16 cellular contexts compared by ENCODE assay signal in genomic region chr21:33261635-33262034, GRCh38. TPM values are rescaled to one million over a fixed set of nuclear protein-coding genes. Genes with fewer than 3 reads are reported as not detected.
DNase-seq lines count a peak whose midpoint lies in the region; ATAC-seq and TF ChIP-seq lines count a peak whose summit lies in the region.
"Had no signal": no experiment of that assay in that cellular context is flagged by ENCODE, and none has a peak within 500 bp of the region (broad histone marks: within the 10 kb centered on the region; RNA-seq: fewer than 3 reads in every experiment).

No MANE protein-coding gene starts in this region.

- peak in 2 of 3 donors; percentile 12 to 37 for ATAC-seq in natural killer cell
- no peak for ATAC-seq in natural killer cell treated with Interleukin-12 subunit alpha and Interleukin-12 subunit beta and Interleukin-15 and Interleukin-18, amount 100 ng/mL, for 72 hours
- no peak for ATAC-seq in upper lobe of right lung
- ATAC-seq in GM21576 (IDR thresholded peaks at IDR 0.05; ENCODE audit: unreplicated experiment): no peak

- H3K4me3 Mint-ChIP-seq in natural killer cell: peak overlapping the region; percentile 62
- H3K4me3 Mint-ChIP-seq in natural killer cell treated with Interleukin-12 subunit alpha and Interleukin-12 subunit beta and Interleukin-15 and Interleukin-18, amount 100 ng/mL, for 72 hours: no peak overlapping the region
- H3K4me3 Mint-ChIP-seq: activated naive CD4-positive, alpha-beta T cell treated with anti-CD3 and anti-CD28 coated beads, Interleukin-2, amount 50 U/mL, for 24 hours; H9; mesothelial cell of epicardium had no signal

- H3K27me3 ChIP-seq in upper lobe of right lung: no peaks in the 10 kb centered on the region
- H3K27me3 ChIP-seq: esophagus muscularis mucosa had no signal

- DNase-seq in natural killer cell (peak; percentile 23), SIG-M5 (lab: John Stamatoyannopoulos, UW) (peak; percentile 99), fibroblast of peridontal ligament (ENCODE audit: extremely low read depth) (peak; percentile 73), upper lobe of right lung (peak; percentile 73), GM10266 (ENCODE audit: extremely low spot score) (no peak)
- no peak for DNase-seq in natural killer cell treated with Interleukin-12 subunit alpha and Interleukin-12 subunit beta and Interleukin-15 and Interleukin-18, amount 100 ng/mL, for 72 hours (ENCODE audit: low spot score)
- DNase-seq in activated naive CD4-positive, alpha-beta T cell (lab: John Stamatoyannopoulos, UW): no peak
- DNase-seq: Calu3; H9; NCI-H446 treated with DMSO at 0.1 percent for 48 hours; stimulated activated CD4-positive, alpha-beta T cell treated with anti-CD3 and anti-CD28 coated beads, Interleukin-15, amount 100 ng/mL, for 24 hours had no signal

- peaks cover 28% of the 10 kb centered on the region for H3K36me3 ChIP-seq in upper lobe of right lung

- peaks cover 12% of the 10 kb centered on the region for H3K4me1 ChIP-seq in upper lobe of right lung

- intact Hi-C loops in natural killer cell (cut with micrococcal nuclease) (loop anchor here (2.0 to 10.0 kb wide), 2 partner anchors 23 to 53 kb away; no protein-coding TSS in a partner anchor), upper lobe of right lung (cut with DNase I) (no loop called here)

- no peak overlapping the region for H3K4me3 ChIP-seq in upper lobe of right lung
- H3K4me3 ChIP-seq: esophagus muscularis mucosa had no signal

- H3K27ac Mint-ChIP-seq in natural killer cell: peak overlapping the region; percentile 64 to 78
- no peak overlapping the region for H3K27ac Mint-ChIP-seq in natural killer cell treated with Interleukin-12 subunit alpha and Interleukin-12 subunit beta and Interleukin-15 and Interleukin-18, amount 100 ng/mL, for 72 hours
- H3K27ac Mint-ChIP-seq: activated naive CD4-positive, alpha-beta T cell treated with anti-CD3 and anti-CD28 coated beads, Interleukin-2, amount 50 U/mL, for 24 hours; mesothelial cell of epicardium had no signal

- TF ChIP-seq CTCF in natural killer cell (IDR thresholded peaks at IDR 0.05) (no peak), upper lobe of right lung (IDR thresholded peaks at IDR 0.05) (no peak), GM10266 (IDR thresholded peaks at IDR 0.05; ENCODE audit: control insufficient read depth, insufficient read depth, low read depth, missing control alignments) (no peak)

- H3K27me3 Mint-ChIP-seq in natural killer cell (ENCODE audit: low read depth in 2 of 2): no peaks in the 10 kb centered on the region
- H3K27me3 Mint-ChIP-seq in natural killer cell treated with Interleukin-12 subunit alpha and Interleukin-12 subunit beta and Interleukin-15 and Interleukin-18, amount 100 ng/mL, for 72 hours: no peaks in the 10 kb centered on the region
- H3K27me3 Mint-ChIP-seq: activated naive CD4-positive, alpha-beta T cell treated with anti-CD3 and anti-CD28 coated beads, Interleukin-2, amount 50 U/mL, for 24 hours had no signal

- no peaks in the 10 kb centered on the region for H3K9me3 ChIP-seq in upper lobe of right lung

- peaks cover 61 to 62% of the 10 kb centered on the region in 2 donors for H3K4me1 Mint-ChIP-seq in natural killer cell
- H3K4me1 Mint-ChIP-seq in natural killer cell treated with Interleukin-12 subunit alpha and Interleukin-12 subunit beta and Interleukin-15 and Interleukin-18, amount 100 ng/mL, for 72 hours (ENCODE audit: low read depth in 2 of 2): peaks cover 31 to 33% of the 10 kb centered on the region in 2 donors

- H3K27ac ChIP-seq in upper lobe of right lung: no peak overlapping the region
- H3K27ac ChIP-seq: esophagus muscularis mucosa, VCaP had no signal

- peaks cover 5% of the 10 kb centered on the region for H3K36me3 Mint-ChIP-seq in natural killer cell
- peaks cover 4% of the 10 kb centered on the region for H3K36me3 Mint-ChIP-seq in natural killer cell treated with Interleukin-12 subunit alpha and Interleukin-12 subunit beta and Interleukin-15 and Interleukin-18, amount 100 ng/mL, for 72 hours

- H3K9me3 Mint-ChIP-seq in natural killer cell: no peaks in the 10 kb centered on the region
- H3K9me3 Mint-ChIP-seq in natural killer cell treated with Interleukin-12 subunit alpha and Interleukin-12 subunit beta and Interleukin-15 and Interleukin-18, amount 100 ng/mL, for 72 hours: no peaks in the 10 kb centered on the region
- H3K9me3 Mint-ChIP-seq: activated naive CD4-positive, alpha-beta T cell treated with anti-CD3 and anti-CD28 coated beads, Interleukin-2, amount 50 U/mL, for 24 hours had no signal

RNA-seq across cellular contexts. Expression of gene IL10RB, which starts 4.5 kb away (rescaled TPM):
- total RNA-seq in natural killer cell (10 to 100 TPM; 18.4 to 27.8 (median 27.3) TPM), upper lobe of right lung (47.1 TPM)
- total RNA-seq in natural killer cell treated with Interleukin-12 subunit alpha and Interleukin-12 subunit beta and Interleukin-15 and Interleukin-18, amount 100 ng/mL, for 72 hours: 10 to 100 TPM; 19.9 to 22.2 TPM

RNA-seq across cellular contexts. Expression of gene IFNAR2, which starts 31.9 kb away (rescaled TPM):
- 100 to 1,000 TPM in 1 of 3 donors, 10 to 100 TPM in 2; 65.4 to 105 (median 70.9) TPM for total RNA-seq in natural killer cell
- 10 to 100 TPM; 16.9 to 17.6 TPM for total RNA-seq in natural killer cell treated with Interleukin-12 subunit alpha and Interleukin-12 subunit beta and Interleukin-15 and Interleukin-18, amount 100 ng/mL, for 72 hours
- 32.4 TPM for total RNA-seq in upper lobe of right lung

Comparison
In these comparisons a context has a peak if more than half of its experiments do, and no peak if none do; other contexts are left out.
1. ATAC-seq: peak in natural killer cell (2 of 3); none in natural killer cell treated with Interleukin-12 subunit alpha and Interleukin-12 subunit beta and Interleukin-15 and Interleukin-18, amount 100 ng/mL, for 72 hours (0 of 2), upper lobe of right lung (single experiment) and GM21576 (single experiment).
2. DNase-seq: peak in natural killer cell (single experiment), SIG-M5 (single experiment), fibroblast of peridontal ligament (single experiment) and upper lobe of right lung (single experiment); none in natural killer cell treated with Interleukin-12 subunit alpha and Interleukin-12 subunit beta and Interleukin-15 and Interleukin-18, amount 100 ng/mL, for 72 hours (single experiment), GM10266 (single experiment) and activated naive CD4-positive, alpha-beta T cell (0 of 4).
3. H3K27ac Mint-ChIP-seq: peak in natural killer cell (2 of 2); none in natural killer cell treated with Interleukin-12 subunit alpha and Interleukin-12 subunit beta and Interleukin-15 and Interleukin-18, amount 100 ng/mL, for 72 hours (0 of 2).